Comparison of ENCODE assay signal across 9 cellular contexts in the genomic region with DNA sequence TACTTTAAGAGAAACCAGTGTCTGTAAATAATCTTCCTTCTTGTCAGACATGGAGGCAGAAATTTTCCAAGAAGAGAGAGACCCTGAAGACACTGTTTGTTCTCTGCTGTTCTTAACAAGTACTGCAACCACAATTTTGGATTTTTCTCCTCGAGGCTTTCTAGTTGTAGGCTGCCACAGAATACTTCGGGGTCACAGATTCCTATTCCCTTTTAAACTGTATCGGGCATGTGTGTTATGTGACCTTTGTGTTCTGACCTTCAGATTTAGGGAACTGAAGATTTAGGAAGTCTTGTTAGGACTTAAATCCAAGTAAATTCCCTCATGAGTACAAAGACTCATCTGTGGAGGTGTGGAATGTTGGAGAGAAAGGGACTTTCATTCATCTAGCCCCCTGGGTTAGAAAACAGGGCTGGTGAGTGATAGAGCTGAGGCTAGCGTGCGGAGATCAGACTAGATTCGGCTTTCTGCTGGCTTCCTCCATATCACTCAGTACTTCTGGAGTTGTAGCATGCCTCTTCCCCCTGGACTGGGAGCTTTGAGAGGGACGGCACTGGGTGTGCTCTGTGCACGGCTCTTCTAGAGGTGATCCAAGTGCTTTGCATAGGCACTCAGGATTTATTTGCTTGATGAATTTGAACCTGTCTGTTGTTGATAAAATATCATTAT.
DNase-seq lines count a peak whose midpoint lies in the region; ATAC-seq, FAIRE-seq and TF ChIP-seq lines count a peak whose summit lies in the region.
"Had no signal": no experiment of that assay in that cellular context is flagged by ENCODE, and none has a peak within 500 bp of the region (broad histone marks: within the 10 kb centered on the region; RNA-seq: fewer than 3 reads in every experiment).

No MANE protein-coding gene starts in this region.

- no peaks in the 10 kb centered on the region for H3K27me3 Mint-ChIP-seq in naive thymus-derived CD4-positive, alpha-beta T cell

- POLR2A ChIA-PET in naive thymus-derived CD4-positive, alpha-beta T cell (lab: Charles Lee), result no interaction called here
- POLR2A ChIA-PET in PC-3 (lab: Charles Lee; ENCODE audit: unreplicated experiment), result no interaction called here

- WGBS in esophagus squamous epithelium, 2 donors, result 63 to 65% methylated on average over 8 of the region's 8 CpGs
- WGBS in small intestine, 3 donors, result 73 to 79% (median 78%) methylated on average over 8 of the region's 8 CpGs

- H3K4me3 ChIP-seq in BLaER1 treated with 17β-estradiol and CSF1 and Interleukin-3, amounts not matched to agents 10 nM and 100 nM, result no peak overlapping the region
- H3K4me3 ChIP-seq in OCI-LY3 (ENCODE audit: low read length) (peak overlapping the region; percentile 57), esophagus squamous epithelium (no peak overlapping the region), small intestine (ENCODE audit: low read depth in 1 of 2, low read length in 2 of 2) (no peak overlapping the region), PC-3 (ENCODE audit: low read length) (no peak overlapping the region)
- no peak overlapping the region for H3K4me3 ChIP-seq in naive thymus-derived CD4-positive, alpha-beta T cell (ENCODE audit: low read length)

- H4K20me1 ChIP-seq in BLaER1 treated with 17β-estradiol and CSF1 and Interleukin-3, amounts not matched to agents 10 nM and 100 nM, result no peaks in the 10 kb centered on the region
- H4K20me1 ChIP-seq in OCI-LY3 (ENCODE audit: insufficient read depth, low read length), result no peaks in the 10 kb centered on the region
- no peaks in the 10 kb centered on the region for H4K20me1 ChIP-seq in PC-3 (ENCODE audit: low read length)

- H3K36me3 Mint-ChIP-seq in naive thymus-derived CD4-positive, alpha-beta T cell, result peaks cover 0 to 11% (median 3%) of the 10 kb centered on the region in 5 donors

- intact Hi-C loops in esophagus squamous epithelium (cut with DNase I), result no loop called here
- intact Hi-C loops in naive thymus-derived CD4-positive, alpha-beta T cell (cut with micrococcal nuclease), result loop anchor here in 1 of 2 donors (1.0 to 10.0 kb wide), 2 partner anchors 9 to 744 kb away; no protein-coding TSS in a partner anchor
- intact Hi-C loops in PC-3 (cut with micrococcal nuclease), result no loop called here

- no peak for TF ChIP-seq POLR2A in esophagus squamous epithelium (IDR thresholded peaks at IDR 0.05)

- H3K9me3 Mint-ChIP-seq in naive thymus-derived CD4-positive, alpha-beta T cell, result no peaks in the 10 kb centered on the region

- H3F3A ChIP-seq in PC-3 (ENCODE audit: low read length, unreplicated experiment), result no peaks in the 10 kb centered on the region

- H3K27ac ChIP-seq in BLaER1 treated with 17β-estradiol and CSF1 and Interleukin-3, amounts not matched to agents 10 nM and 100 nM, result peak overlapping the region; percentile 35 to 98 (median 69); a peak in 20 of 22 replicates
- H3K27ac ChIP-seq in OCI-LY3 (ENCODE audit: low read length) (peak overlapping the region; percentile 89), esophagus squamous epithelium (peak overlapping the region; percentile 72 to 90 (median 86)), small intestine (ENCODE audit: low read depth in 1 of 2, low read length in 1 of 2) (no peak overlapping the region), PC-3 (ENCODE audit: low read length) (no peak overlapping the region)
- no peak overlapping the region for H3K27ac ChIP-seq in naive thymus-derived CD4-positive, alpha-beta T cell (ENCODE audit: low read depth, low read length)

- peaks cover 18 to 87% (median 28%) of the 10 kb centered on the region in 10 experiments for H3K4me1 ChIP-seq in BLaER1 treated with 17β-estradiol and CSF1 and Interleukin-3, amounts not matched to agents 10 nM and 100 nM
- H3K4me1 ChIP-seq in OCI-LY3 (ENCODE audit: low read length) (peaks cover 85% of the 10 kb centered on the region), esophagus squamous epithelium (peaks cover 16 to 84% (median 24%) of the 10 kb centered on the region in 3 donors), small intestine (ENCODE audit: control insufficient read depth in 2 of 2, insufficient read depth in 1 of 2, low read depth in 1 of 2, low read length in 1 of 2) (peaks cover 0 to 4% of the 10 kb centered on the region in 2 donors), PC-3 (ENCODE audit: insufficient read depth, low read length) (no peaks in the 10 kb centered on the region; the same call in 1 of the 2 replicates)
- no peaks in the 10 kb centered on the region for H3K4me1 ChIP-seq in naive thymus-derived CD4-positive, alpha-beta T cell (ENCODE audit: control insufficient read depth in 2 of 2, insufficient read depth in 2 of 2, low read length in 2 of 2)

- peaks cover 17 to 26% (median 23%) of the 10 kb centered on the region in 7 donors for H3K4me1 Mint-ChIP-seq in naive thymus-derived CD4-positive, alpha-beta T cell

- DNase-seq in esophagus squamous epithelium (lab: John Stamatoyannopoulos, UW) (no peak), small intestine (no peak), mesenteric fat pad (ENCODE audit: low spot score) (no peak), PC-3 (no peak)
- DNase-seq in naive thymus-derived CD4-positive, alpha-beta T cell, result no peak
- no peak for DNase-seq in stimulated activated CD8-positive, alpha-beta memory T cell treated with anti-CD3 and anti-CD28 coated beads, Interleukin-4, amount 100 ng/mL, for 48 hours

- ATAC-seq in naive thymus-derived CD4-positive, alpha-beta T cell, result no peak
- ATAC-seq in PC-3, result no peak
- ATAC-seq: Panc1 had no signal

- no TSS peak for BruUV-seq in PC-3 (replicated peaks; lab: Mats Ljungman, UMichigan)

- H3K79me2 ChIP-seq in OCI-LY3 (ENCODE audit: low read length) (0 out of 2 replicates have a peak, but pooled peaks cover 6% of the 10 kb centered on the region), PC-3 (ENCODE audit: low read length) (no peaks in the 10 kb centered on the region)

- H3K9me2 ChIP-seq in PC-3 (replicated peaks; ENCODE audit: low read length), result no peaks in the 10 kb centered on the region

- CTCF ChIA-PET in naive thymus-derived CD4-positive, alpha-beta T cell (lab: Charles Lee), result no interaction called here
- CTCF ChIA-PET in PC-3 (lab: Charles Lee), result no interaction called here

- no peak overlapping the region for H3K4me3 Mint-ChIP-seq in naive thymus-derived CD4-positive, alpha-beta T cell

- H2AFZ ChIP-seq in OCI-LY3 (ENCODE audit: low read depth, low read length) (0 out of 2 replicates have a peak overlapping the region, but pooled peaks have one; percentile 1), PC-3 (ENCODE audit: low read length) (no peak overlapping the region)

- H3K27ac Mint-ChIP-seq in naive thymus-derived CD4-positive, alpha-beta T cell, result peak overlapping the region in 5 of 9 donors; percentile 30 to 74 (median 69)

- H3K4me2 ChIP-seq in BLaER1 treated with 17β-estradiol and CSF1 and Interleukin-3, amounts not matched to agents 10 nM and 100 nM, result peak overlapping the region; percentile 32 to 81 (median 61); a peak in 19 of 22 replicates
- peak overlapping the region; percentile 81 for H3K4me2 ChIP-seq in OCI-LY3 (ENCODE audit: low read length)
- no peak overlapping the region for H3K4me2 ChIP-seq in PC-3 (ENCODE audit: low read length)

- no peaks in the 10 kb centered on the region for H3K36me3 ChIP-seq in BLaER1 treated with 17β-estradiol and CSF1 and Interleukin-3, amounts not matched to agents 10 nM and 100 nM
- H3K36me3 ChIP-seq in OCI-LY3 (replicated peaks; ENCODE audit: low read depth, low read length), result no peaks in the 10 kb centered on the region
- H3K36me3 ChIP-seq in esophagus squamous epithelium, result no peaks in the 10 kb centered on the region
- no peaks in the 10 kb centered on the region for H3K36me3 ChIP-seq in naive thymus-derived CD4-positive, alpha-beta T cell (ENCODE audit: control insufficient read depth in 2 of 3, insufficient read depth in 3 of 3, low read length in 3 of 3)
- no peaks in the 10 kb centered on the region for H3K36me3 ChIP-seq in small intestine (ENCODE audit: control insufficient read depth in 2 of 2, insufficient read depth in 2 of 2, low read length in 2 of 2)
- no peaks in the 10 kb centered on the region for H3K36me3 ChIP-seq in PC-3 (ENCODE audit: low read depth, low read length)

- no peaks in the 10 kb centered on the region for H3K27me3 ChIP-seq in BLaER1 treated with 17β-estradiol and CSF1 and Interleukin-3, amounts not matched to agents 10 nM and 100 nM
- H3K27me3 ChIP-seq in OCI-LY3 (ENCODE audit: low read depth, low read length) (no peaks in the 10 kb centered on the region), esophagus squamous epithelium (no peaks in the 10 kb centered on the region), small intestine (ENCODE audit: control insufficient read depth in 2 of 2, insufficient read depth in 2 of 2, low read length in 2 of 2) (no peaks in the 10 kb centered on the region), PC-3 (ENCODE audit: low read length) (no peaks in the 10 kb centered on the region)
- no peaks in the 10 kb centered on the region for H3K27me3 ChIP-seq in naive thymus-derived CD4-positive, alpha-beta T cell (ENCODE audit: control insufficient read depth in 2 of 2, insufficient read depth in 2 of 2, low read length in 2 of 2)

- no peak for TF ChIP-seq CTCF in OCI-LY3 (IDR thresholded peaks at IDR 0.05; ENCODE audit: low read depth, low read length)
- TF ChIP-seq CTCF in esophagus squamous epithelium (IDR thresholded peaks at IDR 0.05), result peak in 1 of 6 experiments; percentile 24
- TF ChIP-seq CTCF in PC-3 (conservative IDR thresholded peaks at IDR 0.05; ENCODE audit: low read depth, low read length), result no peak

- H3K9ac ChIP-seq in BLaER1 treated with 17β-estradiol and CSF1 and Interleukin-3, amounts not matched to agents 10 nM and 100 nM, result peak overlapping the region in 6 of 11 experiments; percentile 42 to 86 (median 72); a peak in 10 of 22 replicates
- peak overlapping the region; percentile 74 for H3K9ac ChIP-seq in OCI-LY3 (ENCODE audit: low read length)
- H3K9ac ChIP-seq in PC-3 (ENCODE audit: low read length), result no peak overlapping the region

- no peak for FAIRE-seq in small intestine (lab: Jason Lieb, UNC)

- H3K9me3 ChIP-seq in BLaER1 treated with 17β-estradiol and CSF1 and Interleukin-3, amounts not matched to agents 10 nM and 100 nM (replicated peaks in 1 of 11), result 0 out of 22 replicates have a peak, but pooled peaks cover 0 to 3% (median 0%) of the 10 kb centered on the region in 11 experiments
- H3K9me3 ChIP-seq in OCI-LY3 (ENCODE audit: insufficient read depth, low read length) (no peaks in the 10 kb centered on the region), esophagus squamous epithelium (no peaks in the 10 kb centered on the region), small intestine (ENCODE audit: control insufficient read depth, low read depth) (no peaks in the 10 kb centered on the region), PC-3 (ENCODE audit: low read length) (no peaks in the 10 kb centered on the region)
- H3K9me3 ChIP-seq in naive thymus-derived CD4-positive, alpha-beta T cell (ENCODE audit: control insufficient read depth in 2 of 3, low read length in 3 of 3), result no peaks in the 10 kb centered on the region

Comparison
In these comparisons a context has a peak if more than half of its experiments do, and no peak if none do; other contexts are left out.
1. H3K27ac ChIP-seq: peak in BLaER1 treated with 17β-estradiol and CSF1 and Interleukin-3, amounts not matched to agents 10 nM and 100 nM (11 of 11), OCI-LY3 (single experiment) and esophagus squamous epithelium (4 of 4); none in naive thymus-derived CD4-positive, alpha-beta T cell (single experiment), small intestine (0 of 2) and PC-3 (single experiment).